ENCODE assay signal across 21 cellular contexts in the genomic region with DNA sequence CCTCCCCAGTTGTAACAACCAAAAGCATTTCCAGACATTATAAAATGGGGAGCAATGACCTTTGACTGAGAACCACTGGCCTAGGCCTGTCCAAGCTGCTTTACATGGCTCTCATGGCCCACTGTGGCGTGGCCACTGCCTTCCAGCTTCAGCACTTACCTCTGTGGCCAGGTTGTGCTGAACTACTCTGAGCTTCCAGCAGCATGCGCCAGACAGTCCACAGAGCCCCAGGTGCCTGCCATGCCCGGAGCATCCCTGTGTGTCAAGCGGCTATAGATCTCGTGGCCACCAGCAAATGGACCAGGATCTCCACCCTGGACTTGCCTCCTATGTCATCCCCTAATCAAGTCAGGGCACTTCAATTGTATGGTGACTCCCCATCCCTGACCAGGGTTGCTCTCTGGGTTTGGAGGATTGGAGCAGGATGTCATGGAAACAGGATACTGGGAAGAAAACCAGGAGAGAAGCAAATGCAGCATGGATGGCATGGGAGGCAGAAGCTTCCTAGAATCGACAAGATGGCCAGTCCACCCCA.
"Had no signal": no experiment of that assay in that cellular context is flagged by ENCODE, and none has a peak within 500 bp of the region (broad histone marks: within the 10 kb centered on the region; RNA-seq: fewer than 3 reads in every experiment).

No MANE protein-coding gene starts in this region.

- H3K9me3 ChIP-seq: gastroesophageal sphincter, psoas muscle, thoracic aorta had no signal

- H3K79me2 ChIP-seq: parathyroid adenoma had no signal

- DNase-seq: activated CD4-positive, alpha-beta T cell treated with anti-CD3 and anti-CD28 coated beads for 36 hours; activated CD4-positive, CD25-positive, alpha-beta regulatory T cell; activated CD8-positive, alpha-beta T cell treated with anti-CD3 and anti-CD28 coated beads, Interleukin-2, amount 10 ng/mL, durations not matched to agents 7 days and 5 days; activated naive CD4-positive, alpha-beta T cell treated with Interleukin-2 at 50 U/mL for 16 hours; anterior cingulate cortex; effector memory CD4-positive, alpha-beta T cell; erythroblast; hippocampal formation; kidney; midbrain; naive thymus-derived CD4-positive, alpha-beta T cell; occipital lobe; psoas muscle; stimulated activated CD4-positive, alpha-beta T cell treated with anti-CD3 and anti-CD28 coated beads, Interleukin-15, amount 100 ng/mL, for 24 hours; stimulated activated CD4-positive, alpha-beta T cell treated with anti-CD3 and anti-CD28 coated beads, Interleukin-2, amount 100 ng/mL, for 24 hours; stimulated activated naive CD8-positive, alpha-beta T cell treated with anti-CD3 and anti-CD28 coated beads, Interleukin-15, Interleukin-2, amounts not matched to agents 100 U/mL and 50 U/mL, for 24 hours; T-cell; trophoblast cell had no signal

- ATAC-seq: activated CD4-positive, alpha-beta T cell treated with anti-CD3 and anti-CD28 coated beads for 36 hours; activated CD8-positive, alpha-beta T cell treated with anti-CD3 and anti-CD28 coated beads, Interleukin-2, amount 10 ng/mL, durations not matched to agents 7 days and 5 days; gastroesophageal sphincter; naive thymus-derived CD4-positive, alpha-beta T cell; psoas muscle; stimulated activated naive CD8-positive, alpha-beta T cell treated with anti-CD3 and anti-CD28 coated beads, Interleukin-15, Interleukin-2, amounts not matched to agents 100 U/mL and 50 U/mL, for 24 hours; T-cell had no signal

- H3K36me3 ChIP-seq: gastroesophageal sphincter, thoracic aorta had no signal

- H3K9ac ChIP-seq: parathyroid adenoma had no signal

- H3K27ac ChIP-seq: gastroesophageal sphincter, parathyroid adenoma, psoas muscle, thoracic aorta had no signal

- H3K4me3 ChIP-seq: gastroesophageal sphincter, psoas muscle, thoracic aorta had no signal

- H2AFZ ChIP-seq: parathyroid adenoma had no signal
